In the genomic region with DNA sequence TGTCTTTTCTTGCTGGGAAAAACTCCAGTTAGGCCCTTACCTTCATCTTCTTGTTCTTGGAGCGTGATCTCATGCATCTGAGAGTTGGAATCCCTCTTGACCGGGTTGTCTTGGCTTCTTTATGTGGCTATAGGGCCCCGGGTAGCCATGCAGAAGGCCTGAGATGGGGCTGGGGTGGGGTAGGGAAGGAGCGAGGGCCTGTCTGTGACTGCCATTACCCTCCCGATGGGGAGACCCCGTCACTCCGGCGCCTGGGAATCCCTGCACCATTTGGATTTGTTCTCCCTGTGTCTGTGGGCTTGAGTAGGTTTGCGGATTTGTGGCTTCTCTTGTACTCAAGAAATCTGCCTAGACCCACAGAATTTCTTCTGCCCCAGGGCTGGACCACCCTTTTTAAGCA, we compare ENCODE assay signal across 34 cellular contexts. TPM values are rescaled to one million over a fixed set of nuclear protein-coding genes. Genes with fewer than 3 reads are reported as not detected.
"Had no signal": no experiment of that assay in that cellular context is flagged by ENCODE, and none has a peak within 500 bp of the region (broad histone marks: within the 10 kb centered on the region; RNA-seq: fewer than 3 reads in every experiment).

No MANE protein-coding gene starts in this region.

- H3K4me3 Mint-ChIP-seq: activated CD8-positive, alpha-beta T cell treated with anti-CD3 and anti-CD28 coated beads for 36 hours; activated naive CD8-positive, alpha-beta T cell treated with anti-CD3 and anti-CD28 coated beads for 36 hours; activated T-cell treated with anti-CD3 and anti-CD28 coated beads, Interleukin-2, amount 50 U/mL, for 72 hours; activated T-helper 17 cell treated with anti-CD3 and anti-CD28 coated beads, Interleukin-2, amount 50 U/mL, for 72 hours had no signal

- H3K9me3 Mint-ChIP-seq: activated CD8-positive, alpha-beta T cell treated with anti-CD3 and anti-CD28 coated beads for 36 hours; activated naive CD8-positive, alpha-beta T cell treated with anti-CD3 and anti-CD28 coated beads for 36 hours; activated T-cell treated with anti-CD3 and anti-CD28 coated beads, Interleukin-2, amount 50 U/mL, for 72 hours; activated T-helper 17 cell treated with anti-CD3 and anti-CD28 coated beads, Interleukin-2, amount 50 U/mL, for 72 hours had no signal

- ATAC-seq: activated CD8-positive, alpha-beta T cell treated with anti-CD3 and anti-CD28 coated beads for 36 hours; activated T-cell treated with anti-CD3 and anti-CD28 coated beads, Interleukin-2, amount 50 U/mL, for 72 hours; activated T-helper 17 cell treated with anti-CD3 and anti-CD28 coated beads, Interleukin-2, amount 50 U/mL, for 72 hours had no signal

- H3K9ac ChIP-seq: KMS-11 had no signal

- H3K27me3 ChIP-seq: brain microvascular endothelial cell, cardiac muscle cell had no signal

- H3K36me3 Mint-ChIP-seq: activated naive CD8-positive, alpha-beta T cell treated with anti-CD3 and anti-CD28 coated beads for 36 hours had no signal

- H3K36me3 ChIP-seq: brain microvascular endothelial cell, cardiac muscle cell, WERI-Rb-1 had no signal

- H3K4me3 ChIP-seq: cardiac muscle cell, PC-9 had no signal

- H3K27ac ChIP-seq: brain microvascular endothelial cell, cardiac muscle cell, KMS-11, PC-9, WERI-Rb-1 had no signal

- H3K27ac Mint-ChIP-seq: activated CD8-positive, alpha-beta T cell treated with anti-CD3 and anti-CD28 coated beads for 36 hours; activated naive CD8-positive, alpha-beta T cell treated with anti-CD3 and anti-CD28 coated beads for 36 hours; activated T-cell treated with anti-CD3 and anti-CD28 coated beads, Interleukin-2, amount 50 U/mL, for 72 hours; activated T-helper 17 cell treated with anti-CD3 and anti-CD28 coated beads, Interleukin-2, amount 50 U/mL, for 72 hours had no signal

- DNase-seq: activated CD4-positive, alpha-beta T cell treated with anti-CD3 and anti-CD28 coated beads for 1 hour; activated CD4-positive, alpha-beta T cell treated with anti-CD3 and anti-CD28 coated beads for 48 hours; activated CD4-positive, CD25-positive, alpha-beta regulatory T cell; activated CD8-positive, alpha-beta T cell treated with anti-CD3 and anti-CD28 coated beads for 36 hours; activated effector memory CD4-positive, alpha-beta T cell treated with anti-CD3 and anti-CD28 coated beads, Interleukin-2, amount 50 U/mL, for 16 hours; activated naive CD4-positive, alpha-beta T cell; activated naive CD4-positive, alpha-beta T cell treated with anti-CD3 and anti-CD28 coated beads, Interleukin-2, amount 50 U/mL, for 16 hours; activated naive CD8-positive, alpha-beta T cell treated with anti-CD3 and anti-CD28 coated beads for 36 hours; activated T-cell treated with anti-CD3 and anti-CD28 coated beads, Interleukin-2, amount 50 U/mL, for 1 hour; activated T-cell treated with anti-CD3 and anti-CD28 coated beads, Interleukin-2, amount 50 U/mL, for 72 hours; amniotic stem cell; aorta; brain microvascular endothelial cell; cerebellar nuclear complex; NCI-H1092 treated with DMSO at 0.1 percent for 48 hours; NCI-H1417; NCI-H146; NCI-H187; NCI-H2029 treated with DMSO at 0.1 percent for 48 hours; NCI-H2107; NCI-H2171; NCI-H510A; NCI-H526; NCI-H748 treated with DMSO at 0.1 percent for 48 hours; PC-9; Right ventricle myocardium superior; T1000; WERI-Rb-1 had no signal

- H3K4me1 Mint-ChIP-seq: activated naive CD8-positive, alpha-beta T cell treated with anti-CD3 and anti-CD28 coated beads for 36 hours; activated T-helper 17 cell treated with anti-CD3 and anti-CD28 coated beads, Interleukin-2, amount 50 U/mL, for 72 hours had no signal

RNA-seq across cellular contexts. Expression of gene CCDC42, which starts 18.8 kb away (rescaled TPM):
- total RNA-seq: cardiac muscle cell, LHCN-M2, PC-9, Right ventricle myocardium superior had no signal
- polyA plus RNA-seq: cardiac muscle cell had no signal

RNA-seq across cellular contexts. Expression of gene SPDYE4, which starts 32.5 kb away (rescaled TPM):
- total RNA-seq: activated CD8-positive, alpha-beta memory T cell treated with anti-CD3 and anti-CD28 coated beads for 36 hours; activated CD8-positive, alpha-beta T cell treated with anti-CD3 and anti-CD28 coated beads for 36 hours; activated naive CD8-positive, alpha-beta T cell treated with anti-CD3 and anti-CD28 coated beads for 36 hours; activated T-cell treated with anti-CD3 and anti-CD28 coated beads, Interleukin-2, amount 50 U/mL, for 72 hours; activated T-helper 17 cell treated with anti-CD3 and anti-CD28 coated beads, Interleukin-2, amount 50 U/mL, for 72 hours; aorta; cardiac muscle cell; LHCN-M2; OCI-LY7; PC-9; Right ventricle myocardium superior had no signal
- polyA plus RNA-seq: aorta, cardiac muscle cell had no signal
